In genomic region chr12:121618659-121619233, GRCh38 we compare ENCODE assay signal across 24 cellular contexts. TPM values are rescaled to one million over a fixed set of nuclear protein-coding genes. Genes with fewer than 3 reads are reported as not detected.
A peak's percentile ranks its signal among the peaks of the same experiment; 100 is the strongest.
DNase-seq lines count a peak whose midpoint lies in the region; ATAC-seq, FAIRE-seq and TF ChIP-seq lines count a peak whose summit lies in the region.
"Had no signal": no experiment of that assay in that cellular context is flagged by ENCODE, and none has a peak within 500 bp of the region (broad histone marks: within the 10 kb centered on the region; RNA-seq: fewer than 3 reads in every experiment).

No MANE protein-coding gene starts in this region.

- peak overlapping the region; percentile 32 for H3K27ac Mint-ChIP-seq in mesothelial cell of epicardium
- no peak overlapping the region for H3K27ac Mint-ChIP-seq in CD8-positive, alpha-beta memory T cell

- TF ChIP-seq POLR2A in HepG2 (IDR thresholded peaks at IDR 0.05; ENCODE audit: insufficient read depth in 1 of 2, low read depth in 2 of 2, low read length in 2 of 2) (no peak), right lobe of liver (IDR thresholded peaks at IDR 0.05) (no peak), HCT116 (IDR thresholded peaks at IDR 0.05; ENCODE audit: borderline replicate concordance, extremely low read depth, insufficient read depth, insufficient read length) (no peak)

- H3K4me1 ChIP-seq in HepG2 (ENCODE audit: insufficient read depth, low read length), result peaks cover 64% of the 10 kb centered on the region
- no peaks in the 10 kb centered on the region for H3K4me1 ChIP-seq in right lobe of liver
- peaks cover 5 to 19% of the 10 kb centered on the region in 2 experiments; a peak in 3 of 4 replicates for H3K4me1 ChIP-seq in HCT116 (ENCODE audit: control insufficient read depth in 1 of 2, insufficient read depth in 2 of 2, low read length in 2 of 2)
- H3K4me1 ChIP-seq in CD8-positive, alpha-beta memory T cell (ENCODE audit: insufficient read depth, low read length), result no peaks in the 10 kb centered on the region
- H3K4me1 ChIP-seq in SJCRH30, result peaks cover 4% of the 10 kb centered on the region; the same call in 1 of the 2 replicates

- intact Hi-C loops in HepG2 (cut with micrococcal nuclease; ENCODE audit: unreplicated experiment), result no loop called here
- intact Hi-C loops in right lobe of liver (cut with DNase I), result loop anchor here in 1 of 2 donors (10.0 kb wide), 2 partner anchors 56 to 114 kb away; no protein-coding TSS in a partner anchor
- intact Hi-C loops in HCT116 (cut with micrococcal nuclease), result no loop called here

- no peaks in the 10 kb centered on the region for H3K36me3 Mint-ChIP-seq in mesothelial cell of epicardium
- H3K36me3 Mint-ChIP-seq in CD8-positive, alpha-beta memory T cell, result peaks cover 0 to 3% (median 0%) of the 10 kb centered on the region in 3 donors
- H3K36me3 Mint-ChIP-seq: CD4-positive, alpha-beta memory T cell had no signal

- H3K36me3 ChIP-seq in HepG2 (replicated peaks in 1 of 2; ENCODE audit: control insufficient read depth in 1 of 2, insufficient read depth in 2 of 2, low read length in 2 of 2) (no peaks in the 10 kb centered on the region), right lobe of liver (no peaks in the 10 kb centered on the region), HCT116 (ENCODE audit: control insufficient read depth in 1 of 2, insufficient read depth in 2 of 2, low read length in 2 of 2) (no peaks in the 10 kb centered on the region), SJCRH30 (no peaks in the 10 kb centered on the region)
- H3K36me3 ChIP-seq in CD8-positive, alpha-beta memory T cell (ENCODE audit: insufficient read depth, low read length), result no peaks in the 10 kb centered on the region
- H3K36me3 ChIP-seq: MG63 had no signal

- H3K9me3 Mint-ChIP-seq in mesothelial cell of epicardium, result no peaks in the 10 kb centered on the region
- no peaks in the 10 kb centered on the region for H3K9me3 Mint-ChIP-seq in CD8-positive, alpha-beta memory T cell
- H3K9me3 Mint-ChIP-seq: CD4-positive, alpha-beta memory T cell had no signal

- H4K20me1 ChIP-seq in HepG2 (ENCODE audit: insufficient read depth, low read length) (no peaks in the 10 kb centered on the region), HCT116 (ENCODE audit: insufficient read depth) (no peaks in the 10 kb centered on the region)

- RAD21 ChIA-PET in HCT116 (lab: Charles Lee; ENCODE audit: low non-redundant PET in 1 of 2, low total read pairs in 2 of 2, uncharacterized antibody in 2 of 2, unreplicated experiment in 2 of 2), result no interaction called here

- no peaks in the 10 kb centered on the region for H3K9me2 ChIP-seq in HCT116 (ENCODE audit: insufficient read depth)

- BruUV-seq in HepG2 (replicated peaks; lab: Mats Ljungman, UMichigan) (no TSS peak), HCT116 (replicated peaks; lab: Mats Ljungman, UMichigan) (no TSS peak)

- H3K79me2 ChIP-seq in HepG2 (ENCODE audit: insufficient read depth, low read length) (no peaks in the 10 kb centered on the region), HCT116 (ENCODE audit: insufficient read depth, low read length) (no peaks in the 10 kb centered on the region)

- TF ChIP-seq EP300 in HepG2 (IDR thresholded peaks at IDR 0.05; ENCODE audit: low read depth in 2 of 2, low read length in 2 of 2), result no peak
- TF ChIP-seq EP300 in HepG2 (CRISPR knock-in tag; IDR thresholded peaks at IDR 0.05; ENCODE audit: borderline replicate concordance), result no peak

- H3K9ac ChIP-seq in HepG2 (ENCODE audit: insufficient read depth, low read depth, low read length), result no peak overlapping the region
- no peak overlapping the region for H3K9ac ChIP-seq in HCT116 (ENCODE audit: low read length)

- TF ChIP-seq CTCF in HepG2 (CRISPR knock-in tag; IDR thresholded peaks at IDR 0.05) (no peak), right lobe of liver (IDR thresholded peaks at IDR 0.05) (no peak), HCT116 (IDR thresholded peaks at IDR 0.05 in 2 of 3, conservative IDR thresholded peaks at IDR 0.05 in 1 of 3; ENCODE audit: borderline replicate concordance in 1 of 3, insufficient read depth in 1 of 3, low read depth in 2 of 3, low read length in 2 of 3) (no peak), mesothelial cell of epicardium (IDR thresholded peaks at IDR 0.05; ENCODE audit: unreplicated experiment) (no peak)

- no peak for FAIRE-seq in HepG2 (lab: Jason Lieb, UNC)
- FAIRE-seq: A204.1, GM19239 had no signal

- no peak overlapping the region for H3K4me3 Mint-ChIP-seq in mesothelial cell of epicardium
- H3K4me3 Mint-ChIP-seq in CD8-positive, alpha-beta memory T cell, result no peak overlapping the region
- H3K4me3 Mint-ChIP-seq: CD4-positive, alpha-beta memory T cell had no signal

- H2AFZ ChIP-seq in HepG2 (ENCODE audit: low read length), result no peak overlapping the region
- H2AFZ ChIP-seq in HCT116 (ENCODE audit: low read depth, low read length, poor library complexity, severe bottlenecking), result peak overlapping the region; percentile 54

- POLR2A ChIA-PET in HepG2 (lab: Yijun Ruan, JAX) (no interaction called here), HCT116 (lab: Charles Lee) (no interaction called here)
- POLR2A ChIA-PET in CD8-positive, alpha-beta memory T cell (lab: Charles Lee), result no interaction called here

- CTCF ChIA-PET in HepG2 (lab: Yijun Ruan, JAX; ENCODE audit: low intra/inter-chr PET ratio, low total read pairs), result no interaction called here
- CTCF ChIA-PET in HCT116 (lab: Charles Lee), result no interaction called here
- CTCF ChIA-PET in CD8-positive, alpha-beta memory T cell (lab: Charles Lee), result interaction anchor here (0.6 to 2.5 kb wide), 3 partner anchors 8 to 62 kb away, joined by 3 to 6 read pairs (median 3); no protein-coding TSS in a partner anchor

- H3K4me3 ChIP-seq in HepG2 (replicated peaks in 1 of 3; ENCODE audit: insufficient read depth in 1 of 3, low read depth in 2 of 3, low read length in 3 of 3) (no peak overlapping the region), right lobe of liver (no peak overlapping the region), HCT116 (replicated peaks in 1 of 2; ENCODE audit: low read depth in 1 of 2, low read length in 2 of 2) (no peak overlapping the region), SJCRH30 (no peak overlapping the region)
- no peak overlapping the region for H3K4me3 ChIP-seq in CD8-positive, alpha-beta memory T cell (ENCODE audit: low read length)
- H3K4me3 ChIP-seq: MG63 had no signal

- H3K4me2 ChIP-seq in HepG2 (ENCODE audit: low read depth, low read length) (peak overlapping the region; percentile 36; the same call in 1 of the 2 replicates), HCT116 (ENCODE audit: low read length) (peak overlapping the region; percentile 34; the same call in 1 of the 2 replicates)

- in situ Hi-C loops in HepG2 (cut with HindIII; ENCODE audit: extremely low pct_ligation_motif_present, low pct_unique_long_range_greater_than_20kb), result no loop called here

- 22% methylated on average over 5 of the region's 5 CpGs for WGBS in HepG2 (ENCODE audit: low lambda C conversion rate)
- 81% methylated on average over 5 of the region's 5 CpGs for WGBS in right lobe of liver (ENCODE audit: insufficient coverage, low coverage, low lambda C conversion rate, missing lambda C conversion rate)

- H3K27ac ChIP-seq in HepG2 (ENCODE audit: extremely low read length, insufficient read depth, low read length) (no peak overlapping the region), right lobe of liver (no peak overlapping the region), HCT116 (ENCODE audit: low read depth, low read length) (no peak overlapping the region), SJCRH30 (no peak overlapping the region)
- H3K27ac ChIP-seq in CD8-positive, alpha-beta memory T cell (ENCODE audit: low read depth, low read length), result no peak overlapping the region

- ATAC-seq in HepG2 (0 out of 3 replicates have a peak, but pooled peaks have one; percentile 16), right lobe of liver (no peak), HCT116 (no peak)

- DNase-seq in HepG2 (ENCODE audit: low spot score) (peak; percentile 37), right lobe of liver (no peak), HCT116 (ENCODE audit: low read depth, low spot score) (no peak), mesothelial cell of epicardium (ENCODE audit: low spot score in 2 of 2, unreplicated experiment in 2 of 2) (no peak), OCI-M2 (lab: John Stamatoyannopoulos, UW; ENCODE audit: unreplicated experiment) (no peak), SJCRH30 (no peak)
- no peak for DNase-seq in CD8-positive, alpha-beta memory T cell
- DNase-seq: C1 segment of cervical spinal cord; Calu3; CD4-positive, alpha-beta memory T cell; DMS79 treated with DMSO at 0.1 percent for 48 hours; KG1; NCI-H1105 treated with DMSO at 0.1 percent for 48 hours; NCI-H146; NCI-H2029 treated with DMSO at 0.1 percent for 48 hours; NCI-H446 treated with DMSO at 0.1 percent for 48 hours; NCI-H526; NCI-H82; NK-92 treated with Interleukin-12 subunit alpha and Interleukin-12 subunit beta, amount 100 ng/mL, for 24 hours; RPMI8226; SHP77 had no signal

- H3K4me1 Mint-ChIP-seq in mesothelial cell of epicardium, result peaks cover 5% of the 10 kb centered on the region
- peaks cover 9 to 12% (median 11%) of the 10 kb centered on the region in 3 donors for H3K4me1 Mint-ChIP-seq in CD8-positive, alpha-beta memory T cell

- H3K27me3 Mint-ChIP-seq in mesothelial cell of epicardium (ENCODE audit: low read depth), result no peaks in the 10 kb centered on the region
- H3K27me3 Mint-ChIP-seq in CD8-positive, alpha-beta memory T cell, result no peaks in the 10 kb centered on the region
- H3K27me3 Mint-ChIP-seq: CD4-positive, alpha-beta memory T cell had no signal

- H3K9me3 ChIP-seq in HepG2 (ENCODE audit: low read length) (no peaks in the 10 kb centered on the region), right lobe of liver (no peaks in the 10 kb centered on the region), HCT116 (ENCODE audit: control insufficient read depth in 1 of 2, insufficient read depth in 1 of 2, low read depth in 1 of 2, low read length in 2 of 2) (no peaks in the 10 kb centered on the region), SJCRH30 (replicated peaks) (no peaks in the 10 kb centered on the region)
- H3K9me3 ChIP-seq in CD8-positive, alpha-beta memory T cell (ENCODE audit: low read length), result no peaks in the 10 kb centered on the region
- H3K9me3 ChIP-seq: MG63 had no signal

- H3K27me3 ChIP-seq in HepG2 (ENCODE audit: control insufficient read depth in 1 of 2, insufficient read depth in 2 of 2, low read length in 2 of 2), result no peaks in the 10 kb centered on the region
- no peaks in the 10 kb centered on the region for H3K27me3 ChIP-seq in right lobe of liver
- H3K27me3 ChIP-seq in HCT116 (ENCODE audit: insufficient read depth, low read length), result no peaks in the 10 kb centered on the region
- H3K27me3 ChIP-seq in CD8-positive, alpha-beta memory T cell (ENCODE audit: insufficient read depth, low read length, poor library complexity, severe bottlenecking), result no peaks in the 10 kb centered on the region
- no peaks in the 10 kb centered on the region for H3K27me3 ChIP-seq in SJCRH30
- H3K27me3 ChIP-seq: MG63 had no signal

- no peak for TF ChIP-seq RAD21 in HepG2 (CRISPR knock-in tag; IDR thresholded peaks at IDR 0.05)
- no peak for TF ChIP-seq RAD21 in HCT116 (IDR thresholded peaks at IDR 0.05; ENCODE audit: low read depth)

RNA-seq across cellular contexts. Expression of gene ORAI1, which starts 7.6 kb away (rescaled TPM):
- 5.9 and 9.2 TPM in 2 replicates for total RNA-seq in HepG2 (2016; rRNA removed; fragmentation: Illumina TruSeq; extraction: Trizol)
- 9.9 and 13.0 TPM in 2 replicates for total RNA-seq in HepG2 (2016; cell fraction: cytosol; rRNA removed; fragmentation: Illumina TruSeq; extraction: Trizol; ENCODE audit: low read depth)
- total RNA-seq in HepG2 (2016; cell fraction: insoluble cytoplasmic fraction; rRNA removed; fragmentation: Illumina TruSeq; extraction: Trizol), result 5.9 and 8.5 TPM in 2 replicates
- 20.1 and 22.8 TPM in 2 replicates for total RNA-seq in HepG2 (2016; cell fraction: membrane; rRNA removed; fragmentation: Illumina TruSeq; extraction: Trizol)
- total RNA-seq in HepG2 (2016; cell fraction: nucleus; rRNA removed; fragmentation: Illumina TruSeq; extraction: Trizol), result 5.2 and 6.1 TPM in 2 replicates
- 17.2 and 22.9 TPM in 2 replicates for polyA plus RNA-seq in HepG2 (2011; rRNA removed)
- polyA plus RNA-seq in HepG2 (2011; cell fraction: cytosol; rRNA removed), result 16.7 and 25.1 TPM in 2 replicates
- polyA plus RNA-seq in HepG2 (2011; cell fraction: nucleus; rRNA removed), result 15.9 and 16.3 TPM in 2 replicates
- 7.9 and 10.4 TPM in 2 replicates for polyA plus RNA-seq in HepG2 (2012)
- polyA plus RNA-seq in HepG2 (2016; cell fraction: cytosol; fragmentation: Illumina TruSeq; extraction: Trizol; ENCODE audit: low read depth), result 25.7 and 30.9 TPM in 2 replicates
- 11.8 and 15.4 TPM in 2 replicates for polyA plus RNA-seq in HepG2 (2016; cell fraction: insoluble cytoplasmic fraction; fragmentation: Illumina TruSeq; extraction: Trizol; ENCODE audit: low read depth)
- 37.8 and 38.4 TPM in 2 replicates for polyA plus RNA-seq in HepG2 (2016; cell fraction: membrane; fragmentation: Illumina TruSeq; extraction: Trizol; ENCODE audit: low read depth)
- 15.0 and 18.5 TPM in 2 replicates for polyA plus RNA-seq in HepG2 (2016; cell fraction: nucleus; fragmentation: Illumina TruSeq; extraction: Trizol; ENCODE audit: insufficient read depth, low read depth)
- polyA minus RNA-seq in HepG2 (2011; rRNA and poly(A)+ RNA removed; ENCODE audit: low replicate concordance), result 35.3 and 72.8 TPM in 2 replicates
- polyA minus RNA-seq in HepG2 (2011; cell fraction: cytosol; rRNA and poly(A)+ RNA removed), result 23.0 and 25.6 TPM in 2 replicates
- polyA minus RNA-seq in HepG2 (2011; cell fraction: nucleus; rRNA and poly(A)+ RNA removed), result 5.9 and 7.3 TPM in 2 replicates
- total RNA-seq in right lobe of liver, result 10 to 100 TPM in 2 of 6 experiments, 1 to 10 TPM in 4; 6.9 to 14.4 (median 9.0) TPM
- total RNA-seq in HCT116 (2021; ENCODE audit: unreplicated experiment), result 20.2 TPM
- 23.7 and 26.7 TPM in 2 replicates for polyA plus RNA-seq in HCT116 (2012)
- 9.8 to 10.3 TPM (median 9.8 TPM) in 3 replicates for total RNA-seq in mesothelial cell of epicardium
- 10 to 100 TPM; 61.9 to 64.7 TPM for total RNA-seq in CD8-positive, alpha-beta memory T cell
- polyA plus RNA-seq in CD8-positive, alpha-beta memory T cell, result 237 TPM
- total RNA-seq in SJCRH30 (2014; rRNA removed; shearing (Covaris generic)), result 11.5 and 12.2 TPM in 2 replicates

RNA-seq across cellular contexts. Expression of gene KDM2B, which starts 37.9 kb away (rescaled TPM):
- total RNA-seq in HepG2 (2016; rRNA removed; fragmentation: Illumina TruSeq; extraction: Trizol) (25.3 and 26.1 TPM in 2 replicates), right lobe of liver (10 to 100 TPM in 2 of 6 experiments, 1 to 10 TPM in 4; 4.8 to 22.8 (median 9.8) TPM), HCT116 (2021; ENCODE audit: unreplicated experiment) (36.7 TPM), mesothelial cell of epicardium (55.4 to 61.1 TPM (median 57.5 TPM) in 3 replicates)
- total RNA-seq in HepG2 (2016; cell fraction: cytosol; rRNA removed; fragmentation: Illumina TruSeq; extraction: Trizol; ENCODE audit: low read depth), result 11.2 and 11.4 TPM in 2 replicates
- total RNA-seq in HepG2 (2016; cell fraction: insoluble cytoplasmic fraction; rRNA removed; fragmentation: Illumina TruSeq; extraction: Trizol), result 20.6 and 26.1 TPM in 2 replicates
- total RNA-seq in HepG2 (2016; cell fraction: membrane; rRNA removed; fragmentation: Illumina TruSeq; extraction: Trizol), result 25.8 and 29.0 TPM in 2 replicates
- total RNA-seq in HepG2 (2016; cell fraction: nucleus; rRNA removed; fragmentation: Illumina TruSeq; extraction: Trizol), result 18.4 and 20.7 TPM in 2 replicates
- 17.0 and 17.5 TPM in 2 replicates for polyA plus RNA-seq in HepG2 (2011; rRNA removed)
- 8.3 and 13.5 TPM in 2 replicates for polyA plus RNA-seq in HepG2 (2011; cell fraction: cytosol; rRNA removed)
- 50.3 and 60.7 TPM in 2 replicates for polyA plus RNA-seq in HepG2 (2011; cell fraction: nucleus; rRNA removed)
- 13.5 and 15.6 TPM in 2 replicates for polyA plus RNA-seq in HepG2 (2012)
- 6.0 and 6.9 TPM in 2 replicates for polyA plus RNA-seq in HepG2 (2016; cell fraction: cytosol; fragmentation: Illumina TruSeq; extraction: Trizol; ENCODE audit: low read depth)
- polyA plus RNA-seq in HepG2 (2016; cell fraction: insoluble cytoplasmic fraction; fragmentation: Illumina TruSeq; extraction: Trizol; ENCODE audit: low read depth), result 23.7 and 31.0 TPM in 2 replicates
- 17.2 and 18.2 TPM in 2 replicates for polyA plus RNA-seq in HepG2 (2016; cell fraction: membrane; fragmentation: Illumina TruSeq; extraction: Trizol; ENCODE audit: low read depth)
- polyA plus RNA-seq in HepG2 (2016; cell fraction: nucleus; fragmentation: Illumina TruSeq; extraction: Trizol; ENCODE audit: insufficient read depth, low read depth), result 36.9 and 37.0 TPM in 2 replicates
- 53.2 and 72.8 TPM in 2 replicates for polyA minus RNA-seq in HepG2 (2011; rRNA and poly(A)+ RNA removed; ENCODE audit: low replicate concordance)
- polyA minus RNA-seq in HepG2 (2011; cell fraction: cytosol; rRNA and poly(A)+ RNA removed), result 18.0 and 20.7 TPM in 2 replicates
- polyA minus RNA-seq in HepG2 (2011; cell fraction: nucleus; rRNA and poly(A)+ RNA removed), result 21.1 and 21.9 TPM in 2 replicates
- polyA plus RNA-seq in HCT116 (2012), result 23.7 and 28.4 TPM in 2 replicates
- total RNA-seq in CD8-positive, alpha-beta memory T cell, result 10 to 100 TPM; 63.2 to 64.0 TPM
- polyA plus RNA-seq in CD8-positive, alpha-beta memory T cell, result 18.3 TPM
- 44.0 and 48.4 TPM in 2 replicates for total RNA-seq in SJCRH30 (2014; rRNA removed; shearing (Covaris generic))

RNA-seq across cellular contexts. Expression of gene MORN3, which starts 50.7 kb away (rescaled TPM):
- total RNA-seq in HepG2 (2016; rRNA removed; fragmentation: Illumina TruSeq; extraction: Trizol) (2.0 TPM in 2 replicates), right lobe of liver (under 1 TPM in 1 of 6 experiments, not detected in 5; 0.09 TPM), HCT116 (2021; ENCODE audit: unreplicated experiment) (0.34 TPM), mesothelial cell of epicardium (0.69 to 1.2 TPM (median 0.99 TPM) in 3 replicates)
- total RNA-seq in HepG2 (2016; cell fraction: cytosol; rRNA removed; fragmentation: Illumina TruSeq; extraction: Trizol; ENCODE audit: low read depth), result 0.53 and 2.6 TPM in 2 replicates
- total RNA-seq in HepG2 (2016; cell fraction: insoluble cytoplasmic fraction; rRNA removed; fragmentation: Illumina TruSeq; extraction: Trizol), result 1.5 and 2.6 TPM in 2 replicates
- 2.0 and 2.4 TPM in 2 replicates for total RNA-seq in HepG2 (2016; cell fraction: membrane; rRNA removed; fragmentation: Illumina TruSeq; extraction: Trizol)
- total RNA-seq in HepG2 (2016; cell fraction: nucleus; rRNA removed; fragmentation: Illumina TruSeq; extraction: Trizol), result 0.62 and 0.97 TPM in 2 replicates
- 0.98 and 1.1 TPM in 2 replicates for polyA plus RNA-seq in HepG2 (2011; rRNA removed)
- polyA plus RNA-seq in HepG2 (2011; cell fraction: cytosol; rRNA removed), result 0.86 and 0.90 TPM in 2 replicates
- 0.35 and 0.48 TPM in 2 replicates for polyA plus RNA-seq in HepG2 (2011; cell fraction: nucleus; rRNA removed)
- 0.55 and 0.58 TPM in 2 replicates for polyA plus RNA-seq in HepG2 (2012)
- 2.2 and 2.6 TPM in 2 replicates for polyA plus RNA-seq in HepG2 (2016; cell fraction: cytosol; fragmentation: Illumina TruSeq; extraction: Trizol; ENCODE audit: low read depth)
- 1.3 and 1.8 TPM in 2 replicates for polyA plus RNA-seq in HepG2 (2016; cell fraction: insoluble cytoplasmic fraction; fragmentation: Illumina TruSeq; extraction: Trizol; ENCODE audit: low read depth)
- polyA plus RNA-seq in HepG2 (2016; cell fraction: membrane; fragmentation: Illumina TruSeq; extraction: Trizol; ENCODE audit: low read depth), result 1.6 TPM in 2 replicates
- polyA plus RNA-seq in HepG2 (2016; cell fraction: nucleus; fragmentation: Illumina TruSeq; extraction: Trizol; ENCODE audit: insufficient read depth, low read depth), result 0.93 and 1.2 TPM in 2 replicates
- 0.44 TPM in 1 of 2 replicates, not detected in the other for polyA minus RNA-seq in HepG2 (2011; rRNA and poly(A)+ RNA removed; ENCODE audit: low replicate concordance)
- 0.18 TPM in 1 of 2 replicates, not detected in the other for polyA minus RNA-seq in HepG2 (2011; cell fraction: cytosol; rRNA and poly(A)+ RNA removed)
- polyA minus RNA-seq in HepG2 (2011; cell fraction: nucleus; rRNA and poly(A)+ RNA removed), result 0.13 and 0.75 TPM in 2 replicates
- 0.49 and 0.70 TPM in 2 replicates for polyA plus RNA-seq in HCT116 (2012)
- 1 to 10 TPM; 1.8 to 2.5 TPM for total RNA-seq in CD8-positive, alpha-beta memory T cell
- polyA plus RNA-seq in CD8-positive, alpha-beta memory T cell, result 6.5 TPM
- 0.68 and 0.75 TPM in 2 replicates for total RNA-seq in SJCRH30 (2014; rRNA removed; shearing (Covaris generic))
